In genomic region chr7:74178632-74179031, GRCh38 we compare ENCODE assay signal across 11 cellular contexts. TPM values are rescaled to one million over a fixed set of nuclear protein-coding genes. Genes with fewer than 3 reads are reported as not detected.
DNase-seq lines count a peak whose midpoint lies in the region; ATAC-seq and TF ChIP-seq lines count a peak whose summit lies in the region.
"Had no signal": no experiment of that assay in that cellular context is flagged by ENCODE, and none has a peak within 500 bp of the region (broad histone marks: within the 10 kb centered on the region; RNA-seq: fewer than 3 reads in every experiment).

No MANE protein-coding gene starts in this region.

- no peaks in the 10 kb centered on the region for H3K9me2 ChIP-seq in Loucy (replicated peaks; ENCODE audit: low read depth, low read length)

- H3K4me3 ChIP-seq in Loucy (ENCODE audit: low read length, poor library complexity, severe bottlenecking), result peak overlapping the region; percentile 98
- H3K4me3 ChIP-seq in body of pancreas, result no peak overlapping the region
- no peak overlapping the region for H3K4me3 ChIP-seq in upper lobe of right lung

- peaks cover 91% of the 10 kb centered on the region for H4K20me1 ChIP-seq in Loucy (ENCODE audit: insufficient read depth, low read length, poor library complexity, severe bottlenecking)

- peak overlapping the region; percentile 63 for H3K27ac Mint-ChIP-seq in CD4-positive, alpha-beta T cell
- peak overlapping the region; percentile 51 to 88 for H3K27ac Mint-ChIP-seq in natural killer cell treated with Interleukin-12 subunit alpha and Interleukin-12 subunit beta and Interleukin-15 and Interleukin-18, amount 100 ng/mL, for 72 hours

- H3K79me2 ChIP-seq in Loucy (ENCODE audit: insufficient read depth, low read length), result peaks cover 99% of the 10 kb centered on the region

- peaks cover 78% of the 10 kb centered on the region for H3K36me3 Mint-ChIP-seq in CD4-positive, alpha-beta T cell (ENCODE audit: low read depth)
- H3K36me3 Mint-ChIP-seq in natural killer cell treated with Interleukin-12 subunit alpha and Interleukin-12 subunit beta and Interleukin-15 and Interleukin-18, amount 100 ng/mL, for 72 hours, result peaks cover 13% of the 10 kb centered on the region

- peaks cover 85% of the 10 kb centered on the region for H3K4me1 Mint-ChIP-seq in CD4-positive, alpha-beta T cell (ENCODE audit: low read depth)
- H3K4me1 Mint-ChIP-seq in natural killer cell treated with Interleukin-12 subunit alpha and Interleukin-12 subunit beta and Interleukin-15 and Interleukin-18, amount 100 ng/mL, for 72 hours (ENCODE audit: low read depth in 2 of 2), result peaks cover 57 to 60% of the 10 kb centered on the region in 2 donors

- peak overlapping the region; percentile 73 for H3K4me3 Mint-ChIP-seq in CD4-positive, alpha-beta T cell
- H3K4me3 Mint-ChIP-seq in natural killer cell treated with Interleukin-12 subunit alpha and Interleukin-12 subunit beta and Interleukin-15 and Interleukin-18, amount 100 ng/mL, for 72 hours, result peak overlapping the region; percentile 43

- no peak for TF ChIP-seq POLR2A in body of pancreas (IDR thresholded peaks at IDR 0.05)

- H3K36me3 ChIP-seq in Loucy (ENCODE audit: insufficient read depth, low read length), result peaks cover 34% of the 10 kb centered on the region; the same call in 1 of the 2 replicates
- no peaks in the 10 kb centered on the region for H3K36me3 ChIP-seq in body of pancreas (replicated peaks in 1 of 2; ENCODE audit: insufficient read depth in 1 of 2, low read depth in 2 of 2)
- H3K36me3 ChIP-seq in upper lobe of right lung, result peaks cover 32% of the 10 kb centered on the region

- H3K27ac ChIP-seq in CD4-positive, alpha-beta T cell (ENCODE audit: low read depth, low read length), result no peak overlapping the region
- H3K27ac ChIP-seq in body of pancreas, result peak overlapping the region in 3 of 4 donors; percentile 8 to 39 (median 19)
- H3K27ac ChIP-seq in upper lobe of right lung, result no peak overlapping the region
- H3K27ac ChIP-seq: neutrophil had no signal

- peak overlapping the region; percentile 96 for H3K4me2 ChIP-seq in Loucy (ENCODE audit: low read depth, low read length, poor library complexity, severe bottlenecking)

- CTCF ChIA-PET in CD4-positive, alpha-beta T cell (lab: Charles Lee), result interaction anchor here (1.9 to 2.7 kb wide), 2 partner anchors 28 to 111 kb away, joined by 5 to 11 read pairs; no protein-coding TSS in a partner anchor

- H3K27me3 Mint-ChIP-seq in CD4-positive, alpha-beta T cell, result no peaks in the 10 kb centered on the region
- H3K27me3 Mint-ChIP-seq in natural killer cell treated with Interleukin-12 subunit alpha and Interleukin-12 subunit beta and Interleukin-15 and Interleukin-18, amount 100 ng/mL, for 72 hours, result no peaks in the 10 kb centered on the region

- H3F3A ChIP-seq in Loucy (ENCODE audit: low read depth), result peaks cover 6% of the 10 kb centered on the region; the same call in 1 of the 2 replicates

- no peak overlapping the region for H2AFZ ChIP-seq in Loucy (ENCODE audit: low read length)

- no peak for ATAC-seq in CD4-positive, alpha-beta T cell (ENCODE audit: poor library complexity)
- ATAC-seq in body of pancreas, result no peak
- no peak for ATAC-seq in natural killer cell treated with Interleukin-12 subunit alpha and Interleukin-12 subunit beta and Interleukin-15 and Interleukin-18, amount 100 ng/mL, for 72 hours
- ATAC-seq in HG02610 (IDR thresholded peaks at IDR 0.05; ENCODE audit: unreplicated experiment), result no peak
- ATAC-seq in upper lobe of right lung, result no peak
- ATAC-seq in GM21737 (IDR thresholded peaks at IDR 0.05; ENCODE audit: unreplicated experiment), result no peak
- ATAC-seq: PC-3 had no signal

- H3K4me1 ChIP-seq in Loucy (ENCODE audit: insufficient read depth, low read length, poor library complexity, severe bottlenecking) (peaks cover 62% of the 10 kb centered on the region), body of pancreas (peaks cover 84% of the 10 kb centered on the region), upper lobe of right lung (peaks cover 79% of the 10 kb centered on the region)

- H3K9me3 Mint-ChIP-seq in CD4-positive, alpha-beta T cell, result no peaks in the 10 kb centered on the region
- H3K9me3 Mint-ChIP-seq in natural killer cell treated with Interleukin-12 subunit alpha and Interleukin-12 subunit beta and Interleukin-15 and Interleukin-18, amount 100 ng/mL, for 72 hours, result no peaks in the 10 kb centered on the region

- intact Hi-C loops in CD4-positive, alpha-beta T cell (cut with DNase I, micrococcal nuclease), result loop anchor here in 1 of 2 experiments (10.0 kb wide), 3 partner anchors 444 to 624 kb away; partner anchors contain the start of genes ABHD11, BCL7B and GTF2I
- intact Hi-C loops in body of pancreas (cut with DNase I) (no loop called here), upper lobe of right lung (cut with DNase I) (no loop called here)

- WGBS in body of pancreas, 2 donors, result 27 to 30% methylated on average over 9 of the region's 9 CpGs

- H3K27me3 ChIP-seq in CD4-positive, alpha-beta T cell (ENCODE audit: control insufficient read depth, insufficient read depth, low read length), result no peaks in the 10 kb centered on the region
- H3K27me3 ChIP-seq in Loucy (ENCODE audit: insufficient read depth, low read length, poor library complexity, severe bottlenecking), result no peaks in the 10 kb centered on the region
- no peaks in the 10 kb centered on the region for H3K27me3 ChIP-seq in body of pancreas
- H3K27me3 ChIP-seq in upper lobe of right lung, result no peaks in the 10 kb centered on the region
- H3K27me3 ChIP-seq: neutrophil had no signal

- H3K9me3 ChIP-seq in CD4-positive, alpha-beta T cell (ENCODE audit: control insufficient read depth, low read length), result no peaks in the 10 kb centered on the region
- H3K9me3 ChIP-seq in Loucy (ENCODE audit: insufficient read depth, low read depth, low read length), result no peaks in the 10 kb centered on the region
- H3K9me3 ChIP-seq in body of pancreas, result no peaks in the 10 kb centered on the region
- H3K9me3 ChIP-seq in upper lobe of right lung, result no peaks in the 10 kb centered on the region
- H3K9me3 ChIP-seq: neutrophil had no signal

- peak overlapping the region; percentile 97 for H3K9ac ChIP-seq in Loucy (ENCODE audit: low read depth, low read length, poor library complexity, severe bottlenecking)

- DNase-seq in CD4-positive, alpha-beta T cell, result no peak
- DNase-seq in body of pancreas (peak in 2 of 4 donors; percentile 27 to 40), SK-N-DZ (ENCODE audit: low spot score) (no peak), upper lobe of right lung (no peak)
- no peak for DNase-seq in natural killer cell treated with Interleukin-12 subunit alpha and Interleukin-12 subunit beta and Interleukin-15 and Interleukin-18, amount 100 ng/mL, for 72 hours (ENCODE audit: low spot score)
- DNase-seq: GOT3, PC-3 had no signal

- POLR2A ChIA-PET in CD4-positive, alpha-beta T cell (lab: Charles Lee), result interaction anchor here (0.7 to 1.9 kb wide), 2 partner anchors 12 to 111 kb away, joined by 3 to 4 read pairs; partner anchors contain the start of gene CLIP2

- no peak for TF ChIP-seq CTCF in CD4-positive, alpha-beta T cell (IDR thresholded peaks at IDR 0.05)
- no peak for TF ChIP-seq CTCF in Loucy (conservative IDR thresholded peaks at IDR 0.05; ENCODE audit: low read length)
- no peak for TF ChIP-seq CTCF in body of pancreas (IDR thresholded peaks at IDR 0.05)
- no peak for TF ChIP-seq CTCF in upper lobe of right lung (IDR thresholded peaks at IDR 0.05)

RNA-seq across cellular contexts. Expression of gene EIF4H, which starts 4.5 kb away (rescaled TPM):
- 100 to 1,000 TPM; 311 to 316 TPM for total RNA-seq in CD4-positive, alpha-beta T cell
- total RNA-seq in body of pancreas, result 100 to 1,000 TPM; 107 to 163 TPM
- total RNA-seq in natural killer cell treated with Interleukin-12 subunit alpha and Interleukin-12 subunit beta and Interleukin-15 and Interleukin-18, amount 100 ng/mL, for 72 hours, result 100 to 1,000 TPM; 344 to 347 TPM
- polyA plus RNA-seq in SK-N-DZ (2014; cell fraction: cytosol; rRNA removed), result 247 and 268 TPM in 2 replicates
- polyA plus RNA-seq in SK-N-DZ (2014; cell fraction: nucleus; rRNA removed), result 125 and 132 TPM in 2 replicates
- total RNA-seq in upper lobe of right lung, result 218 TPM

RNA-seq across cellular contexts. Expression of gene LAT2, which starts 31.2 kb away (rescaled TPM):
- 1 to 10 TPM; 1.7 to 2.4 TPM for total RNA-seq in CD4-positive, alpha-beta T cell
- total RNA-seq in body of pancreas, result 10 to 100 TPM in 1 of 2 donors, under 1 TPM in 1; 0.99 to 12.5 TPM
- 100 to 1,000 TPM in 1 of 2 donors, 10 to 100 TPM in 1; 78.0 to 161 TPM for total RNA-seq in natural killer cell treated with Interleukin-12 subunit alpha and Interleukin-12 subunit beta and Interleukin-15 and Interleukin-18, amount 100 ng/mL, for 72 hours
- polyA plus RNA-seq in SK-N-DZ (2014; cell fraction: cytosol; rRNA removed), result 0.22 and 3.7 TPM in 2 replicates
- 1.9 and 2.2 TPM in 2 replicates for polyA plus RNA-seq in SK-N-DZ (2014; cell fraction: nucleus; rRNA removed)
- total RNA-seq in upper lobe of right lung, result 47.0 TPM

Comparison
In these comparisons a context has a peak if more than half of its experiments do, and no peak if none do; other contexts are left out.
1. H3K27ac ChIP-seq: peak in body of pancreas (3 of 4); none in CD4-positive, alpha-beta T cell (single experiment) and upper lobe of right lung (single experiment).